In genomic region chr9:34986541-34987047, GRCh38 we compare ENCODE assay signal across 8 cellular contexts. TPM values are rescaled to one million over a fixed set of nuclear protein-coding genes. Genes with fewer than 3 reads are reported as not detected.
DNase-seq lines count a peak whose midpoint lies in the region; ATAC-seq and TF ChIP-seq lines count a peak whose summit lies in the region.

No MANE protein-coding gene starts in this region.

- WGBS in thyroid gland, 2 donors = 51 to 56% methylated on average over 9 of the region's 9 CpGs

- no peak overlapping the region for H3K4me3 Mint-ChIP-seq in dendritic cell treated with granulocyte-macrophage colony-stimulating factor and Interleukin-4, amounts not matched to agents 40 ng/mL and 50 ng/mL, for 4 days

- no peaks in the 10 kb centered on the region for H3K36me3 Mint-ChIP-seq in dendritic cell treated with granulocyte-macrophage colony-stimulating factor and Interleukin-4, amounts not matched to agents 40 ng/mL and 50 ng/mL, for 4 days (ENCODE audit: low read depth)

- H3K4me1 ChIP-seq in left ventricle myocardium inferior = peaks cover 30% of the 10 kb centered on the region
- peaks cover 18 to 20% of the 10 kb centered on the region in 2 donors for H3K4me1 ChIP-seq in thyroid gland

- TF ChIP-seq POLR2A in thyroid gland (IDR thresholded peaks at IDR 0.05) = no peak

- no peaks in the 10 kb centered on the region for H3K9me3 Mint-ChIP-seq in dendritic cell treated with granulocyte-macrophage colony-stimulating factor and Interleukin-4, amounts not matched to agents 40 ng/mL and 50 ng/mL, for 4 days

- H3K4me3 ChIP-seq in left ventricle myocardium inferior (no peak overlapping the region), thyroid gland (replicated peaks in 1 of 3) (no peak overlapping the region)

- peaks cover 3% of the 10 kb centered on the region for H3K27me3 Mint-ChIP-seq in dendritic cell treated with granulocyte-macrophage colony-stimulating factor and Interleukin-4, amounts not matched to agents 40 ng/mL and 50 ng/mL, for 4 days

- no peak overlapping the region for H3K27ac ChIP-seq in left ventricle myocardium inferior (replicated peaks)
- no peak overlapping the region for H3K27ac ChIP-seq in thyroid gland

- H3K9me3 ChIP-seq in left ventricle myocardium inferior (replicated peaks) (no peaks in the 10 kb centered on the region), thyroid gland (no peaks in the 10 kb centered on the region)

- H3K27me3 ChIP-seq in left ventricle myocardium inferior (ENCODE audit: low read depth) (no peaks in the 10 kb centered on the region), thyroid gland (no peaks in the 10 kb centered on the region)

- TF ChIP-seq CTCF in left ventricle myocardium inferior (IDR thresholded peaks at IDR 0.05; ENCODE audit: borderline replicate concordance) (no peak), thyroid gland (IDR thresholded peaks at IDR 0.05) (no peak)

- H3K27ac Mint-ChIP-seq in dendritic cell treated with granulocyte-macrophage colony-stimulating factor and Interleukin-4, amounts not matched to agents 40 ng/mL and 50 ng/mL, for 4 days = peak overlapping the region; percentile 83

- ATAC-seq in left ventricle myocardium superior = no peak
- no peak for ATAC-seq in GM18867 (IDR thresholded peaks at IDR 0.05; ENCODE audit: unreplicated experiment)

- no peaks in the 10 kb centered on the region for H3K36me3 ChIP-seq in left ventricle myocardium inferior
- no peaks in the 10 kb centered on the region for H3K36me3 ChIP-seq in thyroid gland

- H3K4me1 Mint-ChIP-seq in dendritic cell treated with granulocyte-macrophage colony-stimulating factor and Interleukin-4, amounts not matched to agents 40 ng/mL and 50 ng/mL, for 4 days (ENCODE audit: low read depth) = peaks cover 83% of the 10 kb centered on the region

- peak; percentile 36 for DNase-seq in left ventricle myocardium inferior
- DNase-seq in left ventricle myocardium superior = no peak
- peak; percentile 40 for DNase-seq in UCSD-AML1 (lab: John Stamatoyannopoulos, UW; ENCODE audit: unreplicated experiment)
- peak; percentile 60 for DNase-seq in stimulated activated CD4-positive, alpha-beta T cell treated with anti-CD3 and anti-CD28 coated beads, Interleukin-4, amount 100 ng/mL, for 24 hours
- no peak for DNase-seq in thyroid gland
- no peak for DNase-seq in NCI-H510A (lab: John Stamatoyannopoulos, UW)

- intact Hi-C loops in left ventricle myocardium inferior (cut with micrococcal nuclease) = loop anchor here (5.0 kb wide), 1 partner anchor 89 kb away; a partner anchor contains a TSS
- intact Hi-C loops in left ventricle myocardium superior (cut with micrococcal nuclease) = no loop called here
- intact Hi-C loops in dendritic cell treated with granulocyte-macrophage colony-stimulating factor and Interleukin-4, amounts not matched to agents 40 ng/mL and 50 ng/mL, for 4 days (cut with micrococcal nuclease) = loop anchor here (1.0 kb wide), 1 partner anchor 125 kb away; no protein-coding TSS in a partner anchor
- intact Hi-C loops in thyroid gland (cut with DNase I) = loop anchor here (5.0 kb wide), 1 partner anchor 89 kb away; a partner anchor contains a TSS

RNA-seq across cellular contexts. Expression of gene DNAJB5, which starts 3.0 kb away (rescaled TPM):
- total RNA-seq in left ventricle myocardium inferior = 70.0 TPM
- 36.2 TPM for total RNA-seq in left ventricle myocardium superior
- 10 to 100 TPM; 11.8 to 18.7 (median 16.5) TPM for total RNA-seq in thyroid gland

RNA-seq across cellular contexts. Expression of gene PHF24, which starts 28.5 kb away (rescaled TPM):
- total RNA-seq in left ventricle myocardium inferior = 0.11 TPM
- 0.10 TPM for total RNA-seq in left ventricle myocardium superior
- total RNA-seq in thyroid gland = 1 to 10 TPM in 3 of 4 donors, under 1 TPM in 1; 0.67 to 2.1 (median 1.4) TPM

Comparison
In these comparisons a context has a peak if more than half of its experiments do, and no peak if none do; other contexts are left out.
1. DNase-seq: peak in left ventricle myocardium inferior (single experiment), UCSD-AML1 (single experiment) and stimulated activated CD4-positive, alpha-beta T cell treated with anti-CD3 and anti-CD28 coated beads, Interleukin-4, amount 100 ng/mL, for 24 hours (single experiment); none in left ventricle myocardium superior (single experiment), thyroid gland (0 of 2) and NCI-H510A (single experiment).